In the genomic region with DNA sequence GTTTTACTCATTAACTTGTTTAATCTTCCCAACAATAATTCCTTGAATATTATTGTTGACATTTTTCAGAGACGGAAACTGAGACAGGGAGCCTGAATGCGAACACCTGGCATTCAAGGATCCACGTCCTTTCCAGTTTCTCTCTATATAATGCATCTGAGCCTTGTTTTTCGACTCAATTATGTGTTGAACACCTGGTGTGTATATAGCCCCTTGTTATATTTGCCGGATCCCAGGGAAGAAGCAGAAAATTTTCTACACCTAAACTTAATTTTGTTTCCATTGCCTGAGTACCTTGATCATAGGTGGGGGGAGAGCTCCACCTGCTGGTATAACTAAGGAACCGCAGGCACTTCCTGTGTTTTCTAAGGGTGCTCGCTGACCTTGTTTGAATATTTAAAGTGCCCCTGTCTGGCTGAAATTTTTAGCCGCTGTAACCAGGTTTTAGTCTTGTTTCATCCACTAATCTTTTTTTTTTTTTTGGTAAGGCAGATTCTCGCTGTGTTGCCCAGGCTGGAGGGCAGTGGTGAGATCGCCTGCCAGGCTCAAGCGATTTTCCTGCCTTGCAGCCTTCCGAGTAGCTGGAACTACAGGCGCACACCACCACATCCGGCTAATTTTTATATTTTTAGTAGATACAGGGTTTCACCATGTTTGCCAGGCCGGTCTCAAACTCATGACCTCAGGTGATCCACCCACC, we compare ENCODE assay signal across 8 cellular contexts. TPM values are rescaled to one million over a fixed set of nuclear protein-coding genes. Genes with fewer than 3 reads are reported as not detected.
DNase-seq lines count a peak whose midpoint lies in the region; ATAC-seq, FAIRE-seq and TF ChIP-seq lines count a peak whose summit lies in the region.

No MANE protein-coding gene starts in this region.

- TF ChIP-seq EP300 in esophagus muscularis mucosa (IDR thresholded peaks at IDR 0.05), result no peak

- H3K9me3 ChIP-seq in PC-9 (ENCODE audit: insufficient read depth, low read depth), result no peaks in the 10 kb centered on the region
- H3K9me3 ChIP-seq in esophagus muscularis mucosa, result peaks cover 0 to 6% (median 0%) of the 10 kb centered on the region in 4 donors

- H3K4me1 ChIP-seq in PC-9 (replicated peaks; ENCODE audit: insufficient read depth), result peaks cover 8% of the 10 kb centered on the region
- H3K4me1 ChIP-seq in esophagus muscularis mucosa, result peaks cover 19 to 31% (median 23%) of the 10 kb centered on the region in 4 donors

- TF ChIP-seq POLR2A in GM12892 (IDR thresholded peaks at IDR 0.05; ENCODE audit: low read depth, low read length), result no peak
- TF ChIP-seq POLR2A in esophagus muscularis mucosa (IDR thresholded peaks at IDR 0.05; ENCODE audit: low read depth), result no peak

- no peaks in the 10 kb centered on the region for H3K9me2 ChIP-seq in PC-9 (ENCODE audit: insufficient read depth)

- CTCF ChIA-PET in PC-9 (lab: Charles Lee), result interaction anchor here (0.7 to 1.3 kb wide), 4 partner anchors 83 to 223 kb away, joined by 3 to 15 read pairs (median 4); no protein-coding TSS in a partner anchor

- FAIRE-seq in GM12892 (lab: Jason Lieb, UNC), result peak; percentile 60

- H3K27me3 ChIP-seq in PC-9 (ENCODE audit: insufficient read depth, low read depth) (no peaks in the 10 kb centered on the region), esophagus muscularis mucosa (no peaks in the 10 kb centered on the region)

- no peaks in the 10 kb centered on the region for H4K20me1 ChIP-seq in PC-9 (ENCODE audit: insufficient read depth)

- no peak overlapping the region for H2AFZ ChIP-seq in PC-9

- no peak overlapping the region for H3K27ac ChIP-seq in PC-9
- peak overlapping the region; percentile 58 to 70 (median 66) for H3K27ac ChIP-seq in esophagus muscularis mucosa (replicated peaks in 1 of 4)

- H3K36me3 ChIP-seq in PC-9 (ENCODE audit: low read depth) (no peaks in the 10 kb centered on the region), esophagus muscularis mucosa (no peaks in the 10 kb centered on the region)

- H3K4me3 Mint-ChIP-seq in naive B cell, result peak overlapping the region; percentile 6 to 86 (median 76)

- peaks cover 0 to 5% (median 4%) of the 10 kb centered on the region in 7 donors for H3K9me3 Mint-ChIP-seq in naive B cell

- H3K27me3 Mint-ChIP-seq in naive B cell, result no peaks in the 10 kb centered on the region

- H3F3A ChIP-seq in PC-9 (ENCODE audit: insufficient read depth, low read depth), result peaks cover 12% of the 10 kb centered on the region; the same call in 1 of the 2 replicates

- peaks cover 24 to 43% (median 31%) of the 10 kb centered on the region in 3 donors for H3K4me1 Mint-ChIP-seq in naive B cell

- no TSS peak for BruUV-seq in PC-9 (replicated peaks; lab: Mats Ljungman, UMichigan)

- peak overlapping the region; percentile 56 to 95 (median 74) for H3K27ac Mint-ChIP-seq in naive B cell

- DNase-seq in GM12892 (ENCODE audit: insufficient read length) (no peak), KBM-7 (peak; percentile 86), PC-9 (peak; percentile 67 to 70), esophagus muscularis mucosa (ENCODE audit: extremely low spot score) (peak; percentile 90), naive B cell (peak; percentile 75)
- peak; percentile 52 for DNase-seq in activated T-cell treated with anti-CD3 and anti-CD28 coated beads, Interleukin-2, amount 50 U/mL, for 1 hour
- DNase-seq in stimulated activated naive CD8-positive, alpha-beta T cell treated with anti-CD3 and anti-CD28 coated beads, Interleukin-15, Interleukin-2, amounts not matched to agents 100 U/mL and 50 U/mL, for 24 hours, result peak; percentile 63

- H3K79me2 ChIP-seq in PC-9 (ENCODE audit: low read depth), result no peaks in the 10 kb centered on the region

- in situ Hi-C loops in KBM-7 (cut with MboI; ENCODE audit: low pct_unique_long_range_greater_than_20kb, low sequenced_read_pairs), result loop anchor here (10.0 to 25.0 kb wide), 2 partner anchors 212 to 475 kb away; no protein-coding TSS in a partner anchor

- intact Hi-C loops in PC-9 (cut with micrococcal nuclease; ENCODE audit: unreplicated experiment), result loop anchor here (1.0 to 5.0 kb wide), 5 partner anchors 65 to 1577 kb away; partner anchors contain the start of gene EMP2
- intact Hi-C loops in esophagus muscularis mucosa (cut with DNase I), result loop anchor here (2.0 to 5.0 kb wide), 3 partner anchors 160 to 480 kb away; no protein-coding TSS in a partner anchor

- peaks cover 0 to 7% of the 10 kb centered on the region in 2 donors for H3K36me3 Mint-ChIP-seq in naive B cell

- H3K4me3 ChIP-seq in PC-9 (no peak overlapping the region), esophagus muscularis mucosa (peak overlapping the region in 2 of 4 donors; percentile 13)

- H3K4me2 ChIP-seq in PC-9, result no peak overlapping the region

- WGBS in esophagus muscularis mucosa, result 35% methylated on average over 15 of the region's 15 CpGs

- TF ChIP-seq CTCF in PC-9 (conservative IDR thresholded peaks at IDR 0.05), result peak; percentile 95
- peak; percentile 92 to 95 (median 94) for TF ChIP-seq CTCF in esophagus muscularis mucosa (IDR thresholded peaks at IDR 0.05)

- ATAC-seq in naive B cell (ENCODE audit: low read depth in 2 of 2) (peak; percentile 88 to 93), GM21390 (IDR thresholded peaks at IDR 0.05; ENCODE audit: unreplicated experiment) (no peak)
- peak; percentile 47 for ATAC-seq in stimulated activated naive CD8-positive, alpha-beta T cell treated with anti-CD3 and anti-CD28 coated beads, Interleukin-15, Interleukin-2, amounts not matched to agents 100 U/mL and 50 U/mL, for 24 hours

- POLR2A ChIA-PET in PC-9 (lab: Charles Lee; ENCODE audit: unreplicated experiment), result interaction anchor here (0.6 kb wide), 1 partner anchor 28 kb away, joined by 4 read pairs; no protein-coding TSS in a partner anchor

RNA-seq across cellular contexts. Expression of gene NUBP1, which starts 6.6 kb away (rescaled TPM):
- 48.0 TPM for polyA plus RNA-seq in GM12892 (2012; ENCODE audit: missing spikeins)
- total RNA-seq in PC-9 (2021), result 21.0 and 28.9 TPM in 2 replicates
- total RNA-seq in esophagus muscularis mucosa, result 10 to 100 TPM; 17.4 to 34.7 (median 28.4) TPM
- 10 to 100 TPM; 45.4 to 78.3 (median 63.5) TPM for polyA plus RNA-seq in naive B cell (ENCODE audit: low read depth in 6 of 6)

RNA-seq across cellular contexts. Expression of gene TEKT5, which starts 42.3 kb away (rescaled TPM):
- polyA plus RNA-seq in GM12892 (2012; ENCODE audit: missing spikeins), result 1.6 TPM
- 1.5 TPM in 1 of 2 replicates, not detected in the other for total RNA-seq in PC-9 (2021)
- total RNA-seq in esophagus muscularis mucosa, result not detected
- under 1 TPM in 2 of 6 donors, not detected in 4; 0.32 to 0.35 TPM for polyA plus RNA-seq in naive B cell (ENCODE audit: low read depth in 6 of 6)
